Comparison of ENCODE assay signal across 9 cellular contexts in the genomic region with DNA sequence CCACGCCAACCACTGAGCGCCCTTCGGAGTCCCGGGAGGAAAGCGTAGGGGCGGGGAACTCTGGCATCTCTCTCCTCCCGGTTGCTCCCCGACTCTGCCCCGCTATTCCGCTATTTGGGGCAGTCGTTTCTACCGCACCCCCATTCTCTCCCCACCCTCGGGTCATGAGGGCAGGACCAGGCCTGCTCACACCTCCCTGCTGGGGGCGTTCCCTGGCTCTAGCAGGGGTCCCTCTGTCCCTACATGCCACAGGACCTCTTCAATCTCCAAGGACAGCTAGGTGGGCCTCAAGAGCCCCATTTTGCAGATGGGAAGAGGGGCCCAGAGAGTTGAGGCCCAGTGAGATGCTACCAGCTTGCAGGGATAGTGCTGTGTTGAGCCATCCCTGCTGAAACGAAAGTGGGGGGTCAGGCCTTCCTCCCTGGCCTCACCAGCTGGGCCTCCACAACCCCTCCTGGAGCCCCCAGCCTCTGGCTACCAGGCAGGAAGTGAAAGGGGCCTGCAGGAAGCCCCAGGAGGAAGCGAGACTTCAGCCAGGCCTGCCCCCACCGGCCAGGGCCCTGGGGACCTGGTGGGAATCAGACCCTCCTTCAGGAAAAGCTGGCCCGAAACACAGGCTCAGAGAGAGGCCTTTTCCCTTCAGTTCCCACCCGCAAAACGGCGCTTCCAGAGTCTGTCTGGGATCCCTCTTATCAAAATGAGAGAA. TPM values are rescaled to one million over a fixed set of nuclear protein-coding genes. Genes with fewer than 3 reads are reported as not detected.
DNase-seq lines count a peak whose midpoint lies in the region; ATAC-seq lines count a peak whose summit lies in the region.
"Had no signal": no experiment of that assay in that cellular context is flagged by ENCODE, and none has a peak within 500 bp of the region (broad histone marks: within the 10 kb centered on the region; RNA-seq: fewer than 3 reads in every experiment).

No MANE protein-coding gene starts in this region.

- no peaks in the 10 kb centered on the region for H3K9me3 Mint-ChIP-seq in stimulated activated naive CD8-positive, alpha-beta T cell treated with anti-CD3 and anti-CD28 coated beads, Interleukin-15, Interleukin-2, amounts not matched to agents 100 ng/mL and 50 ng/mL, for 24 hours

- H3K4me1 Mint-ChIP-seq in stimulated activated naive CD8-positive, alpha-beta T cell treated with anti-CD3 and anti-CD28 coated beads, Interleukin-15, Interleukin-2, amounts not matched to agents 100 ng/mL and 50 ng/mL, for 24 hours (ENCODE audit: low read depth): peaks cover 33% of the 10 kb centered on the region

- in situ Hi-C loops in KBM-7 (cut with MboI; ENCODE audit: low pct_unique_long_range_greater_than_20kb, low sequenced_read_pairs): no loop called here

- H3K27me3 Mint-ChIP-seq in stimulated activated naive CD8-positive, alpha-beta T cell treated with anti-CD3 and anti-CD28 coated beads, Interleukin-15, Interleukin-2, amounts not matched to agents 100 ng/mL and 50 ng/mL, for 24 hours: peaks cover 20% of the 10 kb centered on the region

- no peak for ATAC-seq in stimulated activated naive CD8-positive, alpha-beta T cell treated with anti-CD3 and anti-CD28 coated beads, Interleukin-15, Interleukin-2, amounts not matched to agents 100 U/mL and 50 U/mL, for 24 hours
- ATAC-seq in HG03520 (IDR thresholded peaks at IDR 0.05; ENCODE audit: unreplicated experiment): peak; percentile 25

- no peak overlapping the region for H3K4me3 Mint-ChIP-seq in stimulated activated naive CD8-positive, alpha-beta T cell treated with anti-CD3 and anti-CD28 coated beads, Interleukin-15, Interleukin-2, amounts not matched to agents 100 ng/mL and 50 ng/mL, for 24 hours

- peak overlapping the region; percentile 17 for H3K4me3 ChIP-seq in iPS-11a (ENCODE audit: low read depth, low read length)

- no peak for DNase-seq in stimulated activated naive CD8-positive, alpha-beta T cell treated with anti-CD3 and anti-CD28 coated beads, Interleukin-15, Interleukin-2, amounts not matched to agents 100 U/mL and 50 U/mL, for 24 hours
- no peak for DNase-seq in KBM-7
- DNase-seq in mesenteric fat pad (ENCODE audit: low spot score): no peak
- no peak for DNase-seq in effector CD4-positive, alpha-beta T cell
- DNase-seq in NCI-H1105 (lab: John Stamatoyannopoulos, UW): no peak
- DNase-seq: RPMI8226 had no signal

- H3K36me3 Mint-ChIP-seq in stimulated activated naive CD8-positive, alpha-beta T cell treated with anti-CD3 and anti-CD28 coated beads, Interleukin-15, Interleukin-2, amounts not matched to agents 100 ng/mL and 50 ng/mL, for 24 hours (ENCODE audit: low read depth): peaks cover 4% of the 10 kb centered on the region

- peak overlapping the region; percentile 26 for H3K27ac Mint-ChIP-seq in stimulated activated naive CD8-positive, alpha-beta T cell treated with anti-CD3 and anti-CD28 coated beads, Interleukin-15, Interleukin-2, amounts not matched to agents 100 ng/mL and 50 ng/mL, for 24 hours

RNA-seq across cellular contexts. Expression of a gene that starts 5.5 kb away (rescaled TPM):
- total RNA-seq in mesenteric fat pad: not detected

RNA-seq across cellular contexts. Expression of a gene that starts 6.2 kb away (rescaled TPM):
- 0.19 TPM for total RNA-seq in mesenteric fat pad

RNA-seq across cellular contexts. Expression of a gene that starts 26.5 kb away (rescaled TPM):
- total RNA-seq in mesenteric fat pad: not detected

RNA-seq across cellular contexts. Expression of a gene that starts 48.8 kb away (rescaled TPM):
- 0.55 TPM for total RNA-seq in mesenteric fat pad
